8 cellular contexts compared by ENCODE assay signal in the genomic region with DNA sequence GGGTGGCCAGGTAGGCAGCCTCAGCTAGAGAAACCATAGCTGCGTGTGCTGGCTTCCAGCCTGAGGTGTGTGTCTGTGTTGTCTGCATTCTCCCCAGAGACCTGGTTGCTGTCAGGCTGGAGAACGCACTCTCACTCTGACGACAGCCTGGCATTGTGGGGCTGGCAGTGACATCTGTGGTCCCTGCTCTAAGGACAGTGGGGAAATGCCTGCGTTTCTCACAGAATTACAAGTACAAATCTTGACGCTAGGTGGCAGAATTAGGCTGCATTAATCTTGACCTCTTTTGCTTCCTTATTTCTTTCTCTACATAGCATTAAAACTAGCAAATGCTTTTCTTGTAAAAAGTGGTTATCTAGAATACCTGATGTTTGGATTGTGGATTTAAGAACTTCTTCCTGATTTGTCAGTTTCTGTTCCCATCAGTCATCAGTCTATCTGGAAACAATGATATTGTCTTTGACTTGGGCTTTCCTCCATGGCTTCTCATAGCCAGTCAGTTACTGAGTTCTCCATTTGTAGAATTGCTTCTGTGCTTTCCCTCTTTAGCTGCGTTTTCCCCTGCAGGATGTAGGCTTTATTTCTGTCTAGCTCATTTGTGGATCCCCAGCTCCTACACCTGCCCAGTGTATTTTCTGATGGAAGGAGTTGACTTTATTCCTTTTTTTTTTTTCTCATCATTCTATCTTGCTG.
A peak's percentile ranks its signal among the peaks of the same experiment; 100 is the strongest.
DNase-seq lines count a peak whose midpoint lies in the region; ATAC-seq, FAIRE-seq and TF ChIP-seq lines count a peak whose summit lies in the region.

No MANE protein-coding gene starts in this region.

- H3K4me1 ChIP-seq in keratinocyte (ENCODE audit: control insufficient read depth, extremely low read depth, insufficient read depth, low read length) = no peaks in the 10 kb centered on the region

- DNase-seq in DMS 273 (lab: John Stamatoyannopoulos, UW; ENCODE audit: unreplicated experiment) (peak; percentile 71), DMS 273 treated with DMSO at 0.1 percent for 48 hours (lab: John Stamatoyannopoulos, UW) (no peak), OCI-M1 (lab: John Stamatoyannopoulos, UW) (peak; percentile 91), cerebellar cortex (ENCODE audit: low spot score) (peak; percentile 76), keratinocyte (ENCODE audit: low read depth, low spot score) (no peak)
- peak in 1 of 2 donors; percentile 22 for DNase-seq in stimulated activated naive CD8-positive, alpha-beta T cell treated with anti-CD3 and anti-CD28 coated beads, Interleukin-15, amount 100 ng/mL, for 72 hours

- H3K27ac Mint-ChIP-seq in stimulated activated naive CD8-positive, alpha-beta T cell treated with anti-CD3 and anti-CD28 coated beads, Interleukin-15, amount 100 ng/mL, for 72 hours = no peak overlapping the region

- H3K79me2 ChIP-seq in keratinocyte (ENCODE audit: control insufficient read depth, insufficient read depth, low read length) = no peaks in the 10 kb centered on the region

- H3K27ac ChIP-seq in keratinocyte (ENCODE audit: control insufficient read depth, insufficient read depth, low read length) = no peak overlapping the region

- H3K27me3 Mint-ChIP-seq in stimulated activated naive CD8-positive, alpha-beta T cell treated with anti-CD3 and anti-CD28 coated beads, Interleukin-15, amount 100 ng/mL, for 72 hours = peaks cover 11% of the 10 kb centered on the region

- H3K4me3 ChIP-seq in keratinocyte (ENCODE audit: control insufficient read depth in 2 of 3, extremely low read depth in 1 of 3, insufficient read depth in 2 of 3, low read depth in 1 of 3, low read length in 3 of 3) = no peak overlapping the region

- ATAC-seq in GM19467 (IDR thresholded peaks at IDR 0.05; ENCODE audit: unreplicated experiment) = peak; percentile 55
- peak; percentile 78 for ATAC-seq in HG03565 (IDR thresholded peaks at IDR 0.05; ENCODE audit: unreplicated experiment)
- peak; percentile 47 for ATAC-seq in stimulated activated naive CD8-positive, alpha-beta T cell treated with anti-CD3 and anti-CD28 coated beads, Interleukin-15, amount 100 ng/mL, for 72 hours

- FAIRE-seq in keratinocyte (lab: Jason Lieb, UNC) = peak; percentile 83

- no peaks in the 10 kb centered on the region for H3K4me1 Mint-ChIP-seq in stimulated activated naive CD8-positive, alpha-beta T cell treated with anti-CD3 and anti-CD28 coated beads, Interleukin-15, amount 100 ng/mL, for 72 hours

- no peak overlapping the region for H2AFZ ChIP-seq in keratinocyte (ENCODE audit: control insufficient read depth, low read length)

- H3K36me3 ChIP-seq in keratinocyte (ENCODE audit: control insufficient read depth in 2 of 2, extremely low read depth in 1 of 2, insufficient read depth in 2 of 2, low read length in 2 of 2) = no peaks in the 10 kb centered on the region

- H3K9me3 Mint-ChIP-seq in stimulated activated naive CD8-positive, alpha-beta T cell treated with anti-CD3 and anti-CD28 coated beads, Interleukin-15, amount 100 ng/mL, for 72 hours = no peaks in the 10 kb centered on the region

- H3K9me1 ChIP-seq in keratinocyte (ENCODE audit: control insufficient read depth, extremely low read depth, insufficient read depth, low read length) = no peaks in the 10 kb centered on the region

- dilution Hi-C loops in keratinocyte (cut with MboI; ENCODE audit: extremely low pct_ligation_motif_present, low sequenced_read_pairs) = no loop called here

- peak; percentile 52 to 71 (median 57) for TF ChIP-seq CTCF in keratinocyte (optimal IDR thresholded peaks at IDR 0.05 in 1 of 3, IDR thresholded peaks at IDR 0.05 in 1 of 3, conservative IDR thresholded peaks at IDR 0.05 in 1 of 3; ENCODE audit: extremely low read depth in 1 of 3, insufficient read depth in 2 of 3, low read length in 3 of 3)

- no peak overlapping the region for H3K4me2 ChIP-seq in keratinocyte (ENCODE audit: control insufficient read depth, extremely low read depth, insufficient read depth, low read depth, low read length)

- H4K20me1 ChIP-seq in keratinocyte (ENCODE audit: control insufficient read depth, extremely low read depth, insufficient read depth, low read length) = no peaks in the 10 kb centered on the region

- no peak overlapping the region for H3K9ac ChIP-seq in keratinocyte (ENCODE audit: control insufficient read depth, extremely low read depth, insufficient read depth, low read length)

- no peaks in the 10 kb centered on the region for H3K9me3 ChIP-seq in keratinocyte (ENCODE audit: control insufficient read depth, low read depth, low read length)

- no peak overlapping the region for H3K4me3 Mint-ChIP-seq in stimulated activated naive CD8-positive, alpha-beta T cell treated with anti-CD3 and anti-CD28 coated beads, Interleukin-15, amount 100 ng/mL, for 72 hours

- H3K27me3 ChIP-seq in keratinocyte (ENCODE audit: control insufficient read depth, extremely low read depth, insufficient read depth, low read length) = no peaks in the 10 kb centered on the region

Comparison
In these comparisons a context has a peak if more than half of its experiments do, and no peak if none do; other contexts are left out.
1. DNase-seq: peak in DMS 273 (single experiment), OCI-M1 (single experiment) and cerebellar cortex (single experiment); none in DMS 273 treated with DMSO at 0.1 percent for 48 hours (single experiment) and keratinocyte (single experiment).
2. Peak in every context shown above with its lines, with median percentiles within 50 percentile points of each other: ATAC-seq.